Comparison of ENCODE assay signal across 26 cellular contexts in genomic region chr9:20903214-20903613, GRCh38.
A peak's percentile ranks its signal among the peaks of the same experiment; 100 is the strongest.
DNase-seq lines count a peak whose midpoint lies in the region; FAIRE-seq and TF ChIP-seq lines count a peak whose summit lies in the region.
"Had no signal": no experiment of that assay in that cellular context is flagged by ENCODE, and none has a peak within 500 bp of the region (broad histone marks: within the 10 kb centered on the region; RNA-seq: fewer than 3 reads in every experiment).

No MANE protein-coding gene starts in this region.

- H2AK5ac ChIP-seq in mesendoderm (ENCODE audit: low read length) = no peak overlapping the region

- H2BK5ac ChIP-seq in mesendoderm (ENCODE audit: low read length) = no peak overlapping the region

- intact Hi-C loops in endothelial cell of umbilical vein (cut with micrococcal nuclease) = no loop called here

- H3K27ac ChIP-seq in endothelial cell of umbilical vein (ENCODE audit: insufficient read depth, low read depth, low read length) = peak overlapping the region; percentile 36
- no peak overlapping the region for H3K27ac ChIP-seq in mesendoderm (ENCODE audit: low read depth, low read length)
- H3K27ac ChIP-seq in small intestine (ENCODE audit: low read depth in 1 of 2, low read length in 1 of 2) = no peak overlapping the region
- no peak overlapping the region for H3K27ac ChIP-seq in suprapubic skin
- H3K27ac ChIP-seq: A549; BLaER1 treated with 17β-estradiol and CSF1 and Interleukin-3, amounts not matched to agents 10 nM and 100 nM; GM23248 had no signal

- no peaks in the 10 kb centered on the region for H3K79me2 ChIP-seq in endothelial cell of umbilical vein (ENCODE audit: control insufficient read depth, insufficient read depth, low read length)
- H3K79me2 ChIP-seq in mesendoderm (ENCODE audit: control insufficient read depth, insufficient read depth, low read length) = no peaks in the 10 kb centered on the region

- no peaks in the 10 kb centered on the region for H3K9me1 ChIP-seq in endothelial cell of umbilical vein (replicated peaks; ENCODE audit: control insufficient read depth, extremely low read depth, insufficient read depth, low read length)

- H3K9ac ChIP-seq in endothelial cell of umbilical vein (replicated peaks; ENCODE audit: extremely low read depth, insufficient read depth, low read length) (no peak overlapping the region), mesendoderm (ENCODE audit: low read length) (no peak overlapping the region)
- H3K9ac ChIP-seq: BLaER1 treated with 17β-estradiol and CSF1 and Interleukin-3, amounts not matched to agents 10 nM and 100 nM; GM23248 had no signal

- no TSS peak for BruUV-seq in endothelial cell of umbilical vein (replicated peaks; lab: Mats Ljungman, UMichigan)

- H3K4me3 Mint-ChIP-seq in activated CD4-positive, alpha-beta T cell treated with anti-CD3 and anti-CD28 coated beads, Interleukin-2, amount 10 ng/mL, durations not matched to agents 7 days and 5 days = no peak overlapping the region
- H3K4me3 Mint-ChIP-seq: CD14-positive monocyte; CD4-positive, alpha-beta T cell; CD8-positive, alpha-beta memory T cell had no signal

- TF ChIP-seq POLR2A in endothelial cell of umbilical vein (IDR thresholded peaks at IDR 0.05; ENCODE audit: low read depth, low read length) (no peak), suprapubic skin (IDR thresholded peaks at IDR 0.05) (no peak)

- H3K4me1 ChIP-seq in endothelial cell of umbilical vein (ENCODE audit: control insufficient read depth, extremely low read depth, insufficient read depth, low read length) = peaks cover 22% of the 10 kb centered on the region
- H3K4me1 ChIP-seq in mesendoderm (ENCODE audit: control insufficient read depth, low read depth, low read length) = peaks cover 2% of the 10 kb centered on the region
- no peaks in the 10 kb centered on the region for H3K4me1 ChIP-seq in small intestine (ENCODE audit: control insufficient read depth in 2 of 2, insufficient read depth in 1 of 2, low read depth in 1 of 2, low read length in 1 of 2)
- H3K4me1 ChIP-seq in suprapubic skin = no peaks in the 10 kb centered on the region
- H3K4me1 ChIP-seq: A549; BLaER1 treated with 17β-estradiol and CSF1 and Interleukin-3, amounts not matched to agents 10 nM and 100 nM had no signal

- no peak overlapping the region for H3K4me2 ChIP-seq in endothelial cell of umbilical vein (ENCODE audit: insufficient read depth, low read length)
- no peak overlapping the region for H3K4me2 ChIP-seq in mesendoderm (ENCODE audit: low read length)
- H3K4me2 ChIP-seq: A549; BLaER1 treated with 17β-estradiol and CSF1 and Interleukin-3, amounts not matched to agents 10 nM and 100 nM had no signal

- H3K18ac ChIP-seq in mesendoderm (ENCODE audit: low read length) = no peak overlapping the region

- CTCF ChIA-PET in endothelial cell of umbilical vein (lab: Charles Lee) = interaction anchor here (1.0 kb wide), 1 partner anchor 278 kb away, joined by 4 read pairs; no protein-coding TSS in a partner anchor
- CTCF ChIA-PET in activated CD4-positive, alpha-beta T cell treated with anti-CD3 and anti-CD28 coated beads, Interleukin-2, amount 10 ng/mL, durations not matched to agents 7 days and 5 days (lab: Charles Lee) = no interaction called here

- no peaks in the 10 kb centered on the region for H3K27me3 ChIP-seq in endothelial cell of umbilical vein (ENCODE audit: control insufficient read depth in 2 of 2, insufficient read depth in 2 of 2, low read length in 2 of 2)
- no peaks in the 10 kb centered on the region for H3K27me3 ChIP-seq in mesendoderm (ENCODE audit: insufficient read depth, low read length, poor library complexity)
- no peaks in the 10 kb centered on the region for H3K27me3 ChIP-seq in small intestine (ENCODE audit: control insufficient read depth in 2 of 2, insufficient read depth in 2 of 2, low read length in 2 of 2)
- H3K27me3 ChIP-seq in suprapubic skin = no peaks in the 10 kb centered on the region
- H3K27me3 ChIP-seq: BE2C; BLaER1 treated with 17β-estradiol and CSF1 and Interleukin-3, amounts not matched to agents 10 nM and 100 nM had no signal

- H3K27ac Mint-ChIP-seq in activated CD4-positive, alpha-beta T cell treated with anti-CD3 and anti-CD28 coated beads, Interleukin-2, amount 10 ng/mL, durations not matched to agents 7 days and 5 days = no peak overlapping the region
- H3K27ac Mint-ChIP-seq: CD14-positive monocyte; CD4-positive, alpha-beta T cell; CD8-positive, alpha-beta memory T cell had no signal

- H3K27me3 Mint-ChIP-seq in activated CD4-positive, alpha-beta T cell treated with anti-CD3 and anti-CD28 coated beads, Interleukin-2, amount 10 ng/mL, durations not matched to agents 7 days and 5 days = no peaks in the 10 kb centered on the region
- H3K27me3 Mint-ChIP-seq: CD4-positive, alpha-beta T cell; CD8-positive, alpha-beta memory T cell had no signal

- dilution Hi-C loops in endothelial cell of umbilical vein (cut with MboI; ENCODE audit: extremely low pct_ligation_motif_present, low sequenced_read_pairs) = no loop called here

- POLR2A ChIA-PET in endothelial cell of umbilical vein (lab: Charles Lee) = no interaction called here
- POLR2A ChIA-PET in activated CD4-positive, alpha-beta T cell treated with anti-CD3 and anti-CD28 coated beads, Interleukin-2, amount 10 ng/mL, durations not matched to agents 7 days and 5 days (lab: Charles Lee) = no interaction called here

- TF ChIP-seq EP300 in suprapubic skin (IDR thresholded peaks at IDR 0.05) = no peak

- no peaks in the 10 kb centered on the region for H3K79me1 ChIP-seq in mesendoderm (ENCODE audit: low read length)

- WGBS in mesendoderm (ENCODE audit: extremely low coverage, insufficient coverage, low lambda C conversion rate) = no CpG with 5 or more reads among the region's 5 CpGs
- 22 to 74% (median 50%) methylated on average over 5 of the region's 5 CpGs for WGBS in small intestine, 3 donors
- 93% methylated on average over 5 of the region's 5 CpGs for WGBS in suprapubic skin

- H3K4ac ChIP-seq in mesendoderm (ENCODE audit: low read depth, low read length) = no peak overlapping the region

- no peak overlapping the region for H4K5ac ChIP-seq in mesendoderm (ENCODE audit: low read length)

- H4K8ac ChIP-seq in mesendoderm (ENCODE audit: low read depth, low read length) = no peak overlapping the region

- no peaks in the 10 kb centered on the region for H3K36me3 ChIP-seq in endothelial cell of umbilical vein (ENCODE audit: control insufficient read depth in 2 of 2, extremely low read depth in 1 of 2, insufficient read depth in 2 of 2, low read length in 2 of 2)
- no peaks in the 10 kb centered on the region for H3K36me3 ChIP-seq in mesendoderm (ENCODE audit: control insufficient read depth, insufficient read depth, low read length)
- H3K36me3 ChIP-seq in small intestine (ENCODE audit: control insufficient read depth in 2 of 2, insufficient read depth in 2 of 2, low read length in 2 of 2) = peaks cover 0 to 1% of the 10 kb centered on the region in 2 donors
- H3K36me3 ChIP-seq in suprapubic skin = no peaks in the 10 kb centered on the region
- H3K36me3 ChIP-seq: BE2C had no signal

- no peaks in the 10 kb centered on the region for H3K4me1 Mint-ChIP-seq in activated CD4-positive, alpha-beta T cell treated with anti-CD3 and anti-CD28 coated beads, Interleukin-2, amount 10 ng/mL, durations not matched to agents 7 days and 5 days
- H3K4me1 Mint-ChIP-seq: CD14-positive monocyte; CD8-positive, alpha-beta memory T cell had no signal

- H3K9me3 Mint-ChIP-seq in activated CD4-positive, alpha-beta T cell treated with anti-CD3 and anti-CD28 coated beads, Interleukin-2, amount 10 ng/mL, durations not matched to agents 7 days and 5 days = no peaks in the 10 kb centered on the region
- H3K9me3 Mint-ChIP-seq: CD14-positive monocyte; CD4-positive, alpha-beta T cell; CD8-positive, alpha-beta memory T cell had no signal

- DNase-seq in NCI-H146 (lab: John Stamatoyannopoulos, UW) = peak; percentile 9
- DNase-seq in NCI-H146 treated with DMSO at 0.1 percent for 48 hours (lab: John Stamatoyannopoulos, UW; ENCODE audit: unreplicated experiment) = no peak
- DNase-seq in endothelial cell of umbilical vein (ENCODE audit: low read depth, low spot score) = peak; percentile 62
- peak; percentile 5 for DNase-seq in mesendoderm
- DNase-seq in small intestine = peak; percentile 36
- no peak for DNase-seq in activated CD4-positive, alpha-beta T cell treated with anti-CD3 and anti-CD28 coated beads, Interleukin-2, amount 10 ng/mL, durations not matched to agents 7 days and 5 days
- no peak for DNase-seq in SK-N-DZ (ENCODE audit: low spot score)
- no peak for DNase-seq in suprapubic skin (ENCODE audit: low spot score in 2 of 2)
- DNase-seq: 8988T; ACHN; AML-193; BE2C; CD4-positive, alpha-beta T cell; CD8-positive, alpha-beta memory T cell; DMS 273 treated with DMSO at 0.1 percent for 48 hours; DND-41; GM23248; H7; HCEC 1CT had no signal

- no peaks in the 10 kb centered on the region for H3K36me3 Mint-ChIP-seq in activated CD4-positive, alpha-beta T cell treated with anti-CD3 and anti-CD28 coated beads, Interleukin-2, amount 10 ng/mL, durations not matched to agents 7 days and 5 days (ENCODE audit: low read depth)

- no peak overlapping the region for H2BK15ac ChIP-seq in mesendoderm (replicated peaks; ENCODE audit: low read depth)

- no peak overlapping the region for H2AFZ ChIP-seq in endothelial cell of umbilical vein (ENCODE audit: low read depth, low read length)
- H2AFZ ChIP-seq: GM23248 had no signal

- H3K23ac ChIP-seq in mesendoderm (ENCODE audit: low read length) = no peak overlapping the region

- H3K56ac ChIP-seq in mesendoderm (ENCODE audit: low read length) = no peak overlapping the region

- no peaks in the 10 kb centered on the region for H4K20me1 ChIP-seq in endothelial cell of umbilical vein (replicated peaks; ENCODE audit: control insufficient read depth, extremely low read depth, insufficient read depth, low read length)
- H4K20me1 ChIP-seq: BLaER1 treated with 17β-estradiol and CSF1 and Interleukin-3, amounts not matched to agents 10 nM and 100 nM had no signal

- H3K4me3 ChIP-seq in endothelial cell of umbilical vein (replicated peaks in 1 of 3; ENCODE audit: insufficient read depth in 1 of 3, low read depth in 1 of 3, low read length in 3 of 3) (no peak overlapping the region), mesendoderm (ENCODE audit: low read length) (no peak overlapping the region), small intestine (ENCODE audit: low read depth in 1 of 2, low read length in 2 of 2) (no peak overlapping the region), suprapubic skin (no peak overlapping the region)
- H3K4me3 ChIP-seq: A549; BLaER1 treated with 17β-estradiol and CSF1 and Interleukin-3, amounts not matched to agents 10 nM and 100 nM; GM23248 had no signal

- TF ChIP-seq CTCF in endothelial cell of umbilical vein (IDR thresholded peaks at IDR 0.05; ENCODE audit: extremely low read depth in 1 of 2, insufficient read depth in 1 of 2, low read depth in 1 of 2, low read length in 2 of 2) (no peak), suprapubic skin (IDR thresholded peaks at IDR 0.05) (no peak)

- FAIRE-seq in endothelial cell of umbilical vein (lab: Jason Lieb, UNC) (no peak), small intestine (lab: Jason Lieb, UNC) (no peak)
- FAIRE-seq: D721Med, G401.6, GM12892, H1 had no signal

- no peak overlapping the region for H2BK120ac ChIP-seq in mesendoderm (ENCODE audit: low read depth, low read length)

- H3K9me3 ChIP-seq in endothelial cell of umbilical vein (replicated peaks; ENCODE audit: control insufficient read depth, insufficient read depth, low read length) = no peaks in the 10 kb centered on the region
- H3K9me3 ChIP-seq in small intestine (ENCODE audit: control insufficient read depth, low read depth) = no peaks in the 10 kb centered on the region
- H3K9me3 ChIP-seq in suprapubic skin = no peaks in the 10 kb centered on the region
- H3K9me3 ChIP-seq: A549; BE2C; BLaER1 treated with 17β-estradiol and CSF1 and Interleukin-3, amounts not matched to agents 10 nM and 100 nM had no signal

Comparison
In these comparisons a context has a peak if more than half of its experiments do, and no peak if none do; other contexts are left out.
1. DNase-seq: peak in NCI-H146 (single experiment), endothelial cell of umbilical vein (single experiment), mesendoderm (single experiment) and small intestine (single experiment); none in NCI-H146 treated with DMSO at 0.1 percent for 48 hours (single experiment), activated CD4-positive, alpha-beta T cell treated with anti-CD3 and anti-CD28 coated beads, Interleukin-2, amount 10 ng/mL, durations not matched to agents 7 days and 5 days (single experiment), SK-N-DZ (single experiment) and suprapubic skin (0 of 2).